19 cellular contexts compared by ENCODE assay signal in the genomic region with DNA sequence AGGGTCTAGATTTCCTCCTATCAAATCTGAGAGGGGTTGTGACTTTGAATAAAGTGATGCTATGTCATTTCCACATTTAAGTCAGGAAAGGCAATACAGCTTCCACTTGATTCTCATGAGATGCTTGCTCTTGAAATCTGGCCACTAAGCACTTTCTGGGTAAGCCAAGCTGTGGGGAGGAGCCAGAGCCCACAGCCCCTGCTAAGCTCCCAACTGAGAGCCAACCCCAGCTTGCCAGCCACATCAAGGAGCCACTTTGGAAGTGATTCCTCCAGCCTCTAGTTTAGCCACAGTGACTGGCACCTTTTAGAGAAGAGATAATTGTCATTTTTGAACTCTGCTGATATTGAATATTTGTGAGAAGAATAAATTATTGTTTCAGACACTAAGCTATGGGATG.
"Had no signal": no experiment of that assay in that cellular context is flagged by ENCODE, and none has a peak within 500 bp of the region (broad histone marks: within the 10 kb centered on the region; RNA-seq: fewer than 3 reads in every experiment).

No MANE protein-coding gene starts in this region.

- DNase-seq: activated B cell treated with CpG ODN at 0.5 μM for 24 hours; activated CD4-positive, alpha-beta T cell treated with anti-CD3 and anti-CD28 coated beads for 1 hour; activated CD4-positive, alpha-beta T cell treated with anti-CD3 and anti-CD28 coated beads, Interleukin-2, amount 10 ng/mL, durations not matched to agents 24 days and 14 days; activated CD4-positive, alpha-beta T cell treated with anti-CD3 and anti-CD28 coated beads, Interleukin-2, amount 50 U/mL, for 48 hours; activated CD8-positive, alpha-beta memory T cell treated with anti-CD3 and anti-CD28 coated beads, Interleukin-2, amount 10 ng/mL, durations not matched to agents 7 days and 5 days; activated effector memory CD4-positive, alpha-beta T cell treated with Interleukin-2 at 50 U/mL for 16 hours; activated naive CD4-positive, alpha-beta T cell; activated T-cell treated with anti-CD3 and anti-CD28 coated beads, Interleukin-2, amount 50 U/mL, for 24 hours; amygdala; KG1; NCI-H1048; NCI-H146; NCI-H187 treated with DMSO at 0.1 percent for 48 hours; NCI-H2081 treated with DMSO at 0.1 percent for 48 hours; NCI-H2171 treated with DMSO at 0.1 percent for 48 hours; NCI-H345; NCI-H510A; NCI-H526 treated with DMSO at 0.1 percent for 48 hours had no signal

- H3K4me3 ChIP-seq: SK-N-MC had no signal

- H3K27ac ChIP-seq: SK-N-MC had no signal

- ATAC-seq: activated CD8-positive, alpha-beta memory T cell treated with anti-CD3 and anti-CD28 coated beads, Interleukin-2, amount 10 ng/mL, durations not matched to agents 7 days and 5 days had no signal
